1 cellular context compared by ENCODE assay signal in the genomic region with DNA sequence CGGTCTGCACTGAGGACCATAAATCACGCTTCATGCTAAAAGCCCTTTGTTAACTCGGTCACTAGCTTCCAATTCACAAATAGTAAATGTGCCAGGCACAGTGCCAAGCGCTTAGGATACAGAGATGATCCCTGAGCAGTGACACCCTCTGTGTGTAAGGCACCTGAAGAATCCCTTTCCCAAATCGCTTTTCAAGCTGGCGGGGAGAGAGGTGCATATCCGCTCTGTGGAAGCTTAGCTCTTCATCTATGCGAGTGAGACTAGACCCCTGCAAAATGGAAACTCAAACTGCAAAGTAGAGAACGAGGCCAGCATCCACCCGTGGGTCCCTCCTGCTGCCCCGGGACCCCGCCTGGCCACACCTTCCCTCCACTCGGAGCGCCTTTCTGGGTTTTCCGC.
TF ChIP-seq lines count a peak whose summit lies in the region.

No MANE protein-coding gene starts in this region.

TF ChIP-seq in IMR-90, 13 proteins besides CTCF, POLR2A, EP300 and RAD21:
- TF ChIP-seq CEBPB (IDR thresholded peaks at IDR 0.05; ENCODE audit: low read depth, low read length) (no peak), NFE2L2 (IDR thresholded peaks at IDR 0.05; ENCODE audit: low read depth, low read length) (no peak), RCOR1 (IDR thresholded peaks at IDR 0.05; ENCODE audit: insufficient replicate concordance, low read length) (no peak), RFX5 (IDR thresholded peaks at IDR 0.05; ENCODE audit: low read depth, low read length) (no peak), MAZ (IDR thresholded peaks at IDR 0.05; ENCODE audit: borderline replicate concordance, low read depth, low read length) (no peak), MXI1 (IDR thresholded peaks at IDR 0.05; ENCODE audit: borderline replicate concordance, low read depth, low read length) (no peak), MAFK (IDR thresholded peaks at IDR 0.05; ENCODE audit: low read depth, low read length) (no peak), SMC3 (IDR thresholded peaks at IDR 0.05; ENCODE audit: low read depth, low read length) (no peak), BHLHE40 (IDR thresholded peaks at IDR 0.05; ENCODE audit: low read depth, low read length) (no peak), FOS (IDR thresholded peaks at IDR 0.05; ENCODE audit: low read depth, low read length) (no peak), CHD1 (IDR thresholded peaks at IDR 0.05; ENCODE audit: low read depth, low read length) (no peak)
- TF ChIP-seq, protein P1, sequence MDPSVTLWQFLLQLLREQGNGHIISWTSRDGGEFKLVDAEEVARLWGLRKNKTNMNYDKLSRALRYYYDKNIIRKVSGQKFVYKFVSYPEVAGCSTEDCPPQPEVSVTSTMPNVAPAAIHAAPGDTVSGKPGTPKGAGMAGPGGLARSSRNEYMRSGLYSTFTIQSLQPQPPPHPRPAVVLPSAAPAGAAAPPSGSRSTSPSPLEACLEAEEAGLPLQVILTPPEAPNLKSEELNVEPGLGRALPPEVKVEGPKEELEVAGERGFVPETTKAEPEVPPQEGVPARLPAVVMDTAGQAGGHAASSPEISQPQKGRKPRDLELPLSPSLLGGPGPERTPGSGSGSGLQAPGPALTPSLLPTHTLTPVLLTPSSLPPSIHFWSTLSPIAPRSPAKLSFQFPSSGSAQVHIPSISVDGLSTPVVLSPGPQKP (IDR thresholded peaks at IDR 0.05; ENCODE audit: borderline replicate concordance, low read depth, low read length), result no peak
- TF ChIP-seq, protein P2, sequence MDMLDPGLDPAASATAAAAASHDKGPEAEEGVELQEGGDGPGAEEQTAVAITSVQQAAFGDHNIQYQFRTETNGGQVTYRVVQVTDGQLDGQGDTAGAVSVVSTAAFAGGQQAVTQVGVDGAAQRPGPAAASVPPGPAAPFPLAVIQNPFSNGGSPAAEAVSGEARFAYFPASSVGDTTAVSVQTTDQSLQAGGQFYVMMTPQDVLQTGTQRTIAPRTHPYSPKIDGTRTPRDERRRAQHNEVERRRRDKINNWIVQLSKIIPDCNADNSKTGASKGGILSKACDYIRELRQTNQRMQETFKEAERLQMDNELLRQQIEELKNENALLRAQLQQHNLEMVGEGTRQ (IDR thresholded peaks at IDR 0.05; ENCODE audit: low read depth, low read length), result no peak
